Comparison of ENCODE assay signal across 1 cellular context in genomic region chr14:70716958-70717357, GRCh38.
TF ChIP-seq lines count a peak whose summit lies in the region.

No MANE protein-coding gene starts in this region.

TF ChIP-seq in A549, 52 proteins besides CTCF, POLR2A, EP300 and RAD21 (continued from another document):
- TF ChIP-seq REST (IDR thresholded peaks at IDR 0.05) (no peak), TP53 (CRISPR knock-in tag; IDR thresholded peaks at IDR 0.05) (no peak)
TF ChIP-seq in A549: peak in this region for 0.
